ENCODE assay signal across 10 cellular contexts in genomic region chr20:31715766-31716165, GRCh38. TPM values are rescaled to one million over a fixed set of nuclear protein-coding genes. Genes with fewer than 3 reads are reported as not detected.
A peak's percentile ranks its signal among the peaks of the same experiment; 100 is the strongest.
DNase-seq lines count a peak whose midpoint lies in the region; ATAC-seq and TF ChIP-seq lines count a peak whose summit lies in the region.
"Had no signal": no experiment of that assay in that cellular context is flagged by ENCODE, and none has a peak within 500 bp of the region (broad histone marks: within the 10 kb centered on the region; RNA-seq: fewer than 3 reads in every experiment).

No MANE protein-coding gene starts in this region.

- no peak overlapping the region for H2BK20ac ChIP-seq in H9 (ENCODE audit: low read depth, low read length, poor library complexity, severe bottlenecking)

- no peak overlapping the region for H4K5ac ChIP-seq in H9 (ENCODE audit: insufficient read length, low read depth, low read length)

- H3K4me1 Mint-ChIP-seq in H9 (peaks cover 85 to 91% of the 10 kb centered on the region in 2 experiments), T-helper 17 cell (peaks cover 79% of the 10 kb centered on the region)

- H2BK15ac ChIP-seq in H9 (ENCODE audit: low read depth, low read length), result no peak overlapping the region

- H3T11ph ChIP-seq in H9 (ENCODE audit: low read length), result no peak overlapping the region

- WGBS in H9 (ENCODE audit: extremely low coverage, insufficient read length, low lambda C conversion rate), result no CpG with 5 or more reads among the region's 3 CpGs
- WGBS in smooth muscle cell (ENCODE audit: low lambda C conversion rate), result 65% methylated on average over 3 of the region's 3 CpGs

- H3K4me3 Mint-ChIP-seq in H9, result no peak overlapping the region; a peak in 1 of 5 replicates
- H3K4me3 Mint-ChIP-seq in T-helper 17 cell, result peak overlapping the region; percentile 37

- H3K4me2 ChIP-seq in H9 (ENCODE audit: insufficient read depth, insufficient read length, low read length) (no peak overlapping the region), smooth muscle cell (no peak overlapping the region)

- no peak overlapping the region for H3K14ac ChIP-seq in H9 (ENCODE audit: insufficient read depth, low read length)

- H3K9me3 ChIP-seq in H9 (ENCODE audit: control insufficient read depth, low read depth, low read length) (no peaks in the 10 kb centered on the region), T-helper 17 cell (ENCODE audit: control insufficient read depth, low read length, poor library complexity, severe bottlenecking) (no peaks in the 10 kb centered on the region), smooth muscle cell (replicated peaks; ENCODE audit: low read depth) (no peaks in the 10 kb centered on the region)

- no peak overlapping the region for H3K56ac ChIP-seq in H9 (ENCODE audit: insufficient read length, low read depth, low read length)

- H2BK12ac ChIP-seq in H9 (ENCODE audit: insufficient read length, low read depth, low read length), result no peak overlapping the region

- no peak overlapping the region for H2BK120ac ChIP-seq in H9 (ENCODE audit: low read depth, low read length, poor library complexity, severe bottlenecking)

- no peak overlapping the region for H3K4ac ChIP-seq in H9 (ENCODE audit: low read depth, low read length)

- peaks cover 12% of the 10 kb centered on the region for H3K23me2 ChIP-seq in H9 (ENCODE audit: insufficient read length, low read depth, low read length, poor library complexity, severe bottlenecking)

- no peak overlapping the region for H3K4me3 ChIP-seq in smooth muscle cell

- H3K79me1 ChIP-seq in H9 (ENCODE audit: insufficient read depth, low read depth, low read length, poor library complexity, severe bottlenecking), result no peaks in the 10 kb centered on the region

- no peak overlapping the region for H3K23ac ChIP-seq in H9 (ENCODE audit: insufficient read length, low read depth, low read length)

- ATAC-seq in T-helper 17 cell, result no peak
- no peak for ATAC-seq in HG02610 (IDR thresholded peaks at IDR 0.05; ENCODE audit: unreplicated experiment)
- no peak for ATAC-seq in HG03196 (IDR thresholded peaks at IDR 0.05; ENCODE audit: unreplicated experiment)
- ATAC-seq in HG02642 (IDR thresholded peaks at IDR 0.05; ENCODE audit: poor library complexity, unreplicated experiment), result no peak

- H4K20me1 ChIP-seq in H9 (ENCODE audit: control insufficient read depth, insufficient read depth, insufficient read length), result no peaks in the 10 kb centered on the region
- no peaks in the 10 kb centered on the region for H4K20me1 ChIP-seq in smooth muscle cell (ENCODE audit: low read depth)

- no peaks in the 10 kb centered on the region for H3K9me3 Mint-ChIP-seq in H9

- peaks cover 27% of the 10 kb centered on the region for H3K4me1 ChIP-seq in H9 (ENCODE audit: insufficient read depth, low read length)
- peaks cover 44% of the 10 kb centered on the region for H3K4me1 ChIP-seq in smooth muscle cell (ENCODE audit: low read depth)

- no peaks in the 10 kb centered on the region for H3K27me3 ChIP-seq in H9 (ENCODE audit: insufficient read depth, low read length)
- H3K27me3 ChIP-seq in smooth muscle cell (ENCODE audit: low read depth), result no peaks in the 10 kb centered on the region

- no peaks in the 10 kb centered on the region for H3K27me3 Mint-ChIP-seq in H9 (ENCODE audit: low read depth)
- H3K27me3 Mint-ChIP-seq in T-helper 17 cell, result no peaks in the 10 kb centered on the region

- H3K79me2 ChIP-seq in H9 (ENCODE audit: insufficient read depth, low read length), result peaks cover 7% of the 10 kb centered on the region; the same call in 1 of the 2 replicates
- H3K79me2 ChIP-seq in smooth muscle cell (ENCODE audit: low read depth), result peaks cover 72% of the 10 kb centered on the region

- TF ChIP-seq CTCF in H9 (conservative IDR thresholded peaks at IDR 0.05), result no peak
- TF ChIP-seq CTCF in smooth muscle cell (IDR thresholded peaks at IDR 0.05; ENCODE audit: borderline replicate concordance, insufficient read depth, poor library complexity, severe bottlenecking), result no peak

- H2AFZ ChIP-seq in H9 (ENCODE audit: low read length) (no peak overlapping the region), smooth muscle cell (ENCODE audit: low read depth) (no peak overlapping the region)

- H2BK5ac ChIP-seq in H9 (ENCODE audit: insufficient read length, low read length), result no peak overlapping the region

- no peak overlapping the region for H4K8ac ChIP-seq in H9 (replicated peaks; ENCODE audit: insufficient read length, low read depth, low read length)

- no peaks in the 10 kb centered on the region for H3K36me3 ChIP-seq in smooth muscle cell (ENCODE audit: low read depth)

- H3K36me3 Mint-ChIP-seq in H9 (ENCODE audit: insufficient read depth in 1 of 3, low read depth in 3 of 3) (peaks cover 5 to 58% (median 51%) of the 10 kb centered on the region in 3 experiments; a peak in 6 of 7 replicates), T-helper 17 cell (ENCODE audit: low read depth) (peaks cover 5% of the 10 kb centered on the region)

- no peak overlapping the region for H4K91ac ChIP-seq in H9 (ENCODE audit: insufficient read length, low read depth, low read length)

- no peak overlapping the region for H3K18ac ChIP-seq in H9 (ENCODE audit: insufficient read length, low read depth, low read length)

- H3K27ac ChIP-seq in H9 (ENCODE audit: insufficient read length, low read depth, low read length), result no peak overlapping the region
- H3K27ac ChIP-seq in epithelial cell of prostate, result peak overlapping the region; percentile 100
- peak overlapping the region; percentile 45 for H3K27ac ChIP-seq in smooth muscle cell (ENCODE audit: low read depth)

- DNase-seq in H9 (no peak), T-helper 17 cell (no peak), epithelial cell of prostate (ENCODE audit: low read depth, low spot score) (no peak), smooth muscle cell (lab: John Stamatoyannopoulos, UW; ENCODE audit: unreplicated experiment) (no peak), NCI-H1436 treated with DMSO at 0.1 percent for 48 hours (lab: John Stamatoyannopoulos, UW) (no peak)
- DNase-seq: NCI-H526 treated with DMSO at 0.1 percent for 48 hours; stimulated activated CD4-positive, alpha-beta T cell treated with anti-CD3 and anti-CD28 coated beads, Interleukin-4, amount 100 ng/mL, for 4 hours had no signal

- no peak overlapping the region for H2AK5ac ChIP-seq in H9 (ENCODE audit: insufficient read length, low read length)

- no peak overlapping the region for H3K9ac ChIP-seq in H9 (ENCODE audit: extremely low read depth, insufficient read length, low read length)
- H3K9ac ChIP-seq in smooth muscle cell (ENCODE audit: low read depth), result no peak overlapping the region

- peaks cover 13% of the 10 kb centered on the region for H3F3A ChIP-seq in smooth muscle cell (ENCODE audit: low read depth)

- H3K27ac Mint-ChIP-seq in H9 (peak overlapping the region; percentile 41 to 53 (median 45); a peak in 3 of 7 replicates), T-helper 17 cell (peak overlapping the region; percentile 97)

RNA-seq across cellular contexts. Expression of gene BCL2L1, which starts 6.9 kb away (rescaled TPM):
- total RNA-seq in H9 (2021), result 105 and 109 TPM in 2 replicates
- total RNA-seq in T-helper 17 cell, result 10 to 100 TPM; 35.6 to 59.1 TPM
- 35.5 and 47.0 TPM in 2 replicates for total RNA-seq in smooth muscle cell
- polyA plus RNA-seq in smooth muscle cell, result 24.8 and 41.1 TPM in 2 replicates

RNA-seq across cellular contexts. Expression of gene TPX2, which starts 23.3 kb away (rescaled TPM):
- total RNA-seq in H9 (2021) (161 TPM in 2 replicates), T-helper 17 cell (1 to 10 TPM in 1 of 2 donors, under 1 TPM in 1; 0.57 to 2.0 TPM), smooth muscle cell (24.5 and 28.3 TPM in 2 replicates)
- polyA plus RNA-seq in smooth muscle cell, result 18.7 and 21.7 TPM in 2 replicates
